In the genomic region with DNA sequence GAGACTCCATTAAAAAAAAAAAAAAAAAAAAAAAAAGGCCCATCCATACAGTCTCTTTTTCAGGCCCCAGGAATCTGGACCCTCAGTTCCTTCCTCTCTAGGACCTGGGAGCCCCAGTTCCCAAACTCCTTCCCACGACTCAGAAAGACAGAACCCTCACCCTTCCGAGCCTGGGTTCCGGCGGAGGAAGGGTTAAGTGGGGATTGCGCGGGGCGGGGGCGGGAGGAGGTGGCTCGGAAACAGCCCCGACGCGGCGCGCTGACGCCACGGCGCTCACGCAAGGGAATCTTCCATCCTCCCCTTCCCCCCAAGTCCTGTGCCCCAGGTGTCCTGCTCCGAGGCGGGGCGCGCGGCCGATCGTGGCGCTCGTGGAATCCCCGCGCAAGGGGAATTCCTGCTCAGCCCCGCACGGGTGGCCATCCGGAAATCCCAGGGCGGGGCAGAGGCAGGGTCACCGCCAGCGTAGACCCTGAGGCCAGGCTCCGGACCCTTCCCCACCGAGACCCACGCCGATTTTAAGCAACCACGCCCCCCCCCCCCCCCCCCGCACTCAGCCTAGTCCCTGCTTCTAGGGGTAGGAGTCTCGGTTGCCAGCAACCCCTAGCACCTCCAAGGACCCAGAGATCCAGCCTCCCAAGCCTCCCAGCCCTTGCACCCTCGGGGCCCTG, we compare ENCODE assay signal across 8 cellular contexts. TPM values are rescaled to one million over a fixed set of nuclear protein-coding genes. Genes with fewer than 3 reads are reported as not detected.
DNase-seq lines count a peak whose midpoint lies in the region; ATAC-seq and TF ChIP-seq lines count a peak whose summit lies in the region.

No MANE protein-coding gene starts in this region.

- 1% methylated on average over 24 to 39 of the region's 43 CpGs for WGBS in lower leg skin, 2 donors

- peaks cover 49% of the 10 kb centered on the region for H3K4me1 Mint-ChIP-seq in activated CD8-positive, alpha-beta T cell treated with anti-CD3 and anti-CD28 coated beads for 36 hours (ENCODE audit: low read depth)

- peaks cover 0 to 26% of the 10 kb centered on the region in 2 donors for H3K4me1 ChIP-seq in duodenal mucosa (ENCODE audit: control insufficient read depth in 1 of 2, insufficient read depth in 2 of 2, low read length in 2 of 2)

- peak overlapping the region; percentile 86 for H3K4me3 Mint-ChIP-seq in activated CD8-positive, alpha-beta T cell treated with anti-CD3 and anti-CD28 coated beads for 36 hours

- peaks cover 0 to 15% of the 10 kb centered on the region in 2 donors for H3K36me3 ChIP-seq in duodenal mucosa (ENCODE audit: control insufficient read depth in 1 of 2, insufficient read depth in 2 of 2, low read length in 2 of 2)

- peak overlapping the region; percentile 58 to 78 for H3K9ac ChIP-seq in duodenal mucosa (ENCODE audit: low read depth in 1 of 2, low read length in 2 of 2)

- no peaks in the 10 kb centered on the region for H3K27me3 ChIP-seq in duodenal mucosa (ENCODE audit: control insufficient read depth in 1 of 2, insufficient read depth in 2 of 2, low read length in 2 of 2)

- no peaks in the 10 kb centered on the region for H3K9me3 Mint-ChIP-seq in activated CD8-positive, alpha-beta T cell treated with anti-CD3 and anti-CD28 coated beads for 36 hours

- H3K27ac Mint-ChIP-seq in activated CD8-positive, alpha-beta T cell treated with anti-CD3 and anti-CD28 coated beads for 36 hours, result peak overlapping the region; percentile 95

- peaks cover 51% of the 10 kb centered on the region for H3K36me3 Mint-ChIP-seq in activated CD8-positive, alpha-beta T cell treated with anti-CD3 and anti-CD28 coated beads for 36 hours (ENCODE audit: low read depth)

- peak overlapping the region; percentile 70 for H3K27ac ChIP-seq in duodenal mucosa (ENCODE audit: low read depth, low read length)

- in situ Hi-C loops in ACHN (cut with HindIII; ENCODE audit: low pct_ligation_motif_present, low pct_unique_long_range_greater_than_20kb, low sequenced_read_pairs), result no loop called here

- POLR2A ChIA-PET in activated CD8-positive, alpha-beta T cell treated with anti-CD3 and anti-CD28 coated beads for 36 hours (lab: Charles Lee), result interaction anchor here (0.6 to 1.9 kb wide), 2 partner anchors 13 to 31 kb away, joined by 3 to 4 read pairs; no protein-coding TSS in a partner anchor

- intact Hi-C loops in activated CD8-positive, alpha-beta T cell treated with anti-CD3 and anti-CD28 coated beads for 36 hours (cut with micrococcal nuclease), result loop anchor here (2.0 kb wide), 1 partner anchor 31 kb away; no protein-coding TSS in a partner anchor
- intact Hi-C loops in lower leg skin (cut with DNase I; ENCODE audit: low total_unique reads), result loop anchor here (5.0 kb wide), 1 partner anchor 33 kb away; no protein-coding TSS in a partner anchor

- H3K4me3 ChIP-seq in duodenal mucosa (ENCODE audit: low read depth in 1 of 2, low read length in 2 of 2), result peak overlapping the region; percentile 82 to 86
- peak overlapping the region; percentile 41 for H3K4me3 ChIP-seq in lower leg skin (ENCODE audit: low read depth, poor library complexity, severe bottlenecking)

- no peaks in the 10 kb centered on the region for H3K9me3 ChIP-seq in duodenal mucosa (ENCODE audit: control insufficient read depth in 1 of 2, low read length in 2 of 2)

- H3K27me3 Mint-ChIP-seq in activated CD8-positive, alpha-beta T cell treated with anti-CD3 and anti-CD28 coated beads for 36 hours, result no peaks in the 10 kb centered on the region

- TF ChIP-seq CTCF in activated CD8-positive, alpha-beta T cell treated with anti-CD3 and anti-CD28 coated beads for 36 hours (IDR thresholded peaks at IDR 0.05), result no peak
- no peak for TF ChIP-seq CTCF in lower leg skin (IDR thresholded peaks at IDR 0.05)

- CTCF ChIA-PET in activated CD8-positive, alpha-beta T cell treated with anti-CD3 and anti-CD28 coated beads for 36 hours (lab: Charles Lee), result no interaction called here

- ATAC-seq in GM18867 (IDR thresholded peaks at IDR 0.05; ENCODE audit: unreplicated experiment), result peak; percentile 37
- ATAC-seq in HG03439 (IDR thresholded peaks at IDR 0.05; ENCODE audit: unreplicated experiment), result peak; percentile 39
- peak; percentile 57 for ATAC-seq in activated CD8-positive, alpha-beta T cell treated with anti-CD3 and anti-CD28 coated beads for 36 hours

- DNase-seq in ACHN (peak; percentile 79), NCI-H69 (lab: John Stamatoyannopoulos, UW) (peak; percentile 85), lower leg skin (ENCODE audit: low spot score in 2 of 2) (peak; percentile 68 to 95)
- DNase-seq in activated CD8-positive, alpha-beta T cell treated with anti-CD3 and anti-CD28 coated beads for 36 hours, result peak; percentile 93
- DNase-seq in stimulated activated CD4-positive, alpha-beta T cell treated with anti-CD3 and anti-CD28 coated beads, Interleukin-4, amount 100 ng/mL, for 24 hours, result peak; percentile 88

- TF ChIP-seq POLR2A in lower leg skin (IDR thresholded peaks at IDR 0.05), result no peak

RNA-seq across cellular contexts. Expression of a gene that starts 0.7 kb away (rescaled TPM):
- total RNA-seq in activated CD8-positive, alpha-beta T cell treated with anti-CD3 and anti-CD28 coated beads for 36 hours, result 10 to 100 TPM; 80.8 to 81.2 TPM
- 100 to 1,000 TPM in 1 of 4 donors, 10 to 100 TPM in 1, 1 to 10 TPM in 2; 5.9 to 476 (median 25.8) TPM for total RNA-seq in lower leg skin

RNA-seq across cellular contexts. Expression of a gene that starts 2.6 kb away (rescaled TPM):
- 10 to 100 TPM; 57.1 to 72.0 TPM for total RNA-seq in activated CD8-positive, alpha-beta T cell treated with anti-CD3 and anti-CD28 coated beads for 36 hours
- total RNA-seq in lower leg skin, result 1 to 10 TPM in 2 of 4 donors, under 1 TPM in 1, not detected in 1; 0.79 to 8.4 (median 4.4) TPM

RNA-seq across cellular contexts. Expression of a gene that starts 8.4 kb away (rescaled TPM):
- total RNA-seq in activated CD8-positive, alpha-beta T cell treated with anti-CD3 and anti-CD28 coated beads for 36 hours, result 1 to 10 TPM in 1 of 2 experiments, under 1 TPM in 1; 0.81 to 1.5 TPM
- total RNA-seq in lower leg skin, result 10 to 100 TPM; 25.7 to 29.9 (median 28.4) TPM

RNA-seq across cellular contexts. Expression of a gene that starts 31.3 kb away (rescaled TPM):
- total RNA-seq in activated CD8-positive, alpha-beta T cell treated with anti-CD3 and anti-CD28 coated beads for 36 hours, result 1 to 10 TPM; 2.0 to 2.1 TPM
- total RNA-seq in lower leg skin, result 1 to 10 TPM; 1.6 to 5.6 (median 2.3) TPM

RNA-seq across cellular contexts. Expression of a gene that starts 36.5 kb away (rescaled TPM):
- total RNA-seq in activated CD8-positive, alpha-beta T cell treated with anti-CD3 and anti-CD28 coated beads for 36 hours, result 1 to 10 TPM; 4.8 to 6.6 TPM
- total RNA-seq in lower leg skin, result 10 to 100 TPM in 3 of 4 donors, 1 to 10 TPM in 1; 6.8 to 17.9 (median 11.4) TPM

Comparison
In these comparisons a context has a peak if more than half of its experiments do, and no peak if none do; other contexts are left out.
1. Peak in every context shown above with its lines: DNase-seq, ATAC-seq, H3K4me3 ChIP-seq and H3K27ac ChIP-seq.
2. RNA of a gene that starts 2.6 kb away (total RNA-seq): 57.1 to 72.0 TPM in activated CD8-positive, alpha-beta T cell treated with anti-CD3 and anti-CD28 coated beads for 36 hours; 0.79 to 8.4 TPM in lower leg skin; every median in the first group is over 4 times any median in the second.
3. RNA of a gene that starts 8.4 kb away (total RNA-seq): 25.7 to 29.9 TPM in lower leg skin; 0.81 to 1.5 TPM in activated CD8-positive, alpha-beta T cell treated with anti-CD3 and anti-CD28 coated beads for 36 hours; every median in the first group is over 10 times any median in the second.